In the genomic region with DNA sequence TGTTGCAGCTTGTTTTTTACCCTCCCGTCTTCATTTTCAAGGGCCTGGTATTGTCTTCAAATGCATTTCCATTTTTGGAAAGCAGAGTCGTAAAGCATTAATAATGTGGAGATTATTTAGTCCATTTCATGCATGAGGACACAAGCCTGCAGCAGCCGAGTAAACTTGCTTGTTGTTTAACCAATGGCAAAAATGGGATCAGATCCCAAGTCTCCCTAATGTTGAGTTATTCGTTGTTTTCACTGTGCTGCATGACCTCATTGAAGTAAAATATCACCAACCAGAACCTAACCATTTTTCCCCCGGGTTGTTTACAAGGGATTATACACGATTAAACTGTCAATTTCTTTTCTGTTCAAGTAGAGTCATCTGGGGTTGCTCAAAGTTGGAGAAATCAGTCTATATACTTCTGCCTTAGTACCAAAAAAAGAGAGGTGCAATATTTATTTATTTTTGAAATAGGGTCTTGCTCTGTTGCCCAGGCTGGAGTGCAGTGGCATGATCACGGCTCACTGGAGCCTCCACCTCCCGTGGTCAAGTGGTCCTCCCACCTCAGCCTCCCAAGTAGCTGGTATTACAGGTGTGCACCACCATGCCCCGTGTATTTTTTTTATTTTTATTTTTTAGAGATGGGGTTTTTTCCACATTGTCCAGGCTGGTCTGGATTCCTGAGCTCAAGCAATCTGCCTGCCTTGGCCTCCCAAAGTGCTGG, we compare ENCODE assay signal across 13 cellular contexts. TPM values are rescaled to one million over a fixed set of nuclear protein-coding genes. Genes with fewer than 3 reads are reported as not detected.
DNase-seq lines count a peak whose midpoint lies in the region; ATAC-seq and FAIRE-seq lines count a peak whose summit lies in the region.
"Had no signal": no experiment of that assay in that cellular context is flagged by ENCODE, and none has a peak within 500 bp of the region (broad histone marks: within the 10 kb centered on the region; RNA-seq: fewer than 3 reads in every experiment).

No MANE protein-coding gene starts in this region.

- H3K9me3 ChIP-seq in effector memory CD4-positive, alpha-beta T cell (ENCODE audit: control insufficient read depth, low read length), result no peaks in the 10 kb centered on the region

- FAIRE-seq in HTR-8/SVneo (lab: Jason Lieb, UNC), result no peak

- peaks cover 41% of the 10 kb centered on the region for H3K4me1 ChIP-seq in effector memory CD4-positive, alpha-beta T cell (ENCODE audit: control insufficient read depth, insufficient read depth, low read length, poor library complexity, severe bottlenecking)

- H3K4me3 Mint-ChIP-seq in activated naive CD4-positive, alpha-beta T cell treated with anti-CD3 and anti-CD28 coated beads for 36 hours, result peak overlapping the region; percentile 71
- H3K4me3 Mint-ChIP-seq in stimulated activated memory B cell treated with anti-CD40 and anti-IgM and Interleukin-4, amounts not matched to agents 10 μg/mL and 1 μg/mL and 100 μg/mL, for 72 hours, result no peak overlapping the region

- no peaks in the 10 kb centered on the region for H3K9me3 Mint-ChIP-seq in activated naive CD4-positive, alpha-beta T cell treated with anti-CD3 and anti-CD28 coated beads for 36 hours
- no peaks in the 10 kb centered on the region for H3K9me3 Mint-ChIP-seq in stimulated activated memory B cell treated with anti-CD40 and anti-IgM and Interleukin-4, amounts not matched to agents 10 μg/mL and 1 μg/mL and 100 μg/mL, for 72 hours

- peaks cover 56% of the 10 kb centered on the region for H3K4me1 Mint-ChIP-seq in activated naive CD4-positive, alpha-beta T cell treated with anti-CD3 and anti-CD28 coated beads for 36 hours (ENCODE audit: low read depth)
- peaks cover 55% of the 10 kb centered on the region for H3K4me1 Mint-ChIP-seq in stimulated activated memory B cell treated with anti-CD40 and anti-IgM and Interleukin-4, amounts not matched to agents 10 μg/mL and 1 μg/mL and 100 μg/mL, for 72 hours

- CTCF ChIA-PET in activated naive CD4-positive, alpha-beta T cell treated with anti-CD3 and anti-CD28 coated beads for 36 hours (lab: Charles Lee), result interaction anchor here (0.6 to 8.3 kb wide), 5 partner anchors 27 to 204 kb away, joined by 3 to 97 read pairs (median 5); no protein-coding TSS in a partner anchor

- ATAC-seq in stimulated activated memory B cell treated with anti-CD40 and anti-IgM and Interleukin-4, amounts not matched to agents 10 μg/mL and 1 μg/mL and 100 μg/mL, for 72 hours, result no peak
- ATAC-seq: K562 had no signal

- no peak overlapping the region for H3K4me3 ChIP-seq in effector memory CD4-positive, alpha-beta T cell (ENCODE audit: insufficient read depth, low read depth, low read length, poor library complexity, severe bottlenecking)
- H3K4me3 ChIP-seq: K562 had no signal

- intact Hi-C loops in activated naive CD4-positive, alpha-beta T cell treated with anti-CD3 and anti-CD28 coated beads for 36 hours (cut with micrococcal nuclease), result loop anchor here (5.0 to 10.0 kb wide), 2 partner anchors 355 to 502 kb away; no protein-coding TSS in a partner anchor

- H3K27ac Mint-ChIP-seq in activated naive CD4-positive, alpha-beta T cell treated with anti-CD3 and anti-CD28 coated beads for 36 hours, result peak overlapping the region; percentile 92
- H3K27ac Mint-ChIP-seq in stimulated activated memory B cell treated with anti-CD40 and anti-IgM and Interleukin-4, amounts not matched to agents 10 μg/mL and 1 μg/mL and 100 μg/mL, for 72 hours, result peak overlapping the region; percentile 88

- no peaks in the 10 kb centered on the region for H3K27me3 ChIP-seq in effector memory CD4-positive, alpha-beta T cell (replicated peaks; ENCODE audit: control insufficient read depth, insufficient read depth, low read length, poor library complexity, severe bottlenecking)

- no peaks in the 10 kb centered on the region for H3K27me3 Mint-ChIP-seq in activated naive CD4-positive, alpha-beta T cell treated with anti-CD3 and anti-CD28 coated beads for 36 hours (ENCODE audit: low read depth)
- H3K27me3 Mint-ChIP-seq in stimulated activated memory B cell treated with anti-CD40 and anti-IgM and Interleukin-4, amounts not matched to agents 10 μg/mL and 1 μg/mL and 100 μg/mL, for 72 hours, result no peaks in the 10 kb centered on the region

- H3K27ac ChIP-seq in effector memory CD4-positive, alpha-beta T cell (ENCODE audit: insufficient read depth, low read length, poor library complexity, severe bottlenecking), result peak overlapping the region; percentile 91

- no peaks in the 10 kb centered on the region for H3K36me3 ChIP-seq in effector memory CD4-positive, alpha-beta T cell (ENCODE audit: control insufficient read depth, insufficient read depth, low read length)

- peaks cover 24% of the 10 kb centered on the region for H3K36me3 Mint-ChIP-seq in activated naive CD4-positive, alpha-beta T cell treated with anti-CD3 and anti-CD28 coated beads for 36 hours (ENCODE audit: low read depth)
- H3K36me3 Mint-ChIP-seq in stimulated activated memory B cell treated with anti-CD40 and anti-IgM and Interleukin-4, amounts not matched to agents 10 μg/mL and 1 μg/mL and 100 μg/mL, for 72 hours, result peaks cover 14% of the 10 kb centered on the region

- DNase-seq in activated naive CD4-positive, alpha-beta T cell treated with anti-CD3 and anti-CD28 coated beads for 36 hours, result no peak
- DNase-seq in activated naive CD4-positive, alpha-beta T cell treated with anti-CD3 and anti-CD28 coated beads, Interleukin-2, amount 50 U/mL, for 16 hours, result no peak
- DNase-seq in NCI-H446 treated with DMSO at 0.1 percent for 48 hours (lab: John Stamatoyannopoulos, UW), result peak; percentile 4
- DNase-seq in effector memory CD4-positive, alpha-beta T cell, result no peak
- DNase-seq in DMS53 (lab: John Stamatoyannopoulos, UW), result no peak
- no peak for DNase-seq in HTR-8/SVneo (ENCODE audit: insufficient read length, low spot score)
- no peak for DNase-seq in stimulated activated CD4-positive, alpha-beta T cell treated with anti-CD3 and anti-CD28 coated beads, Interleukin-12 subunit alpha, Interleukin-12 subunit beta, amount 100 ng/mL, for 4 hours
- DNase-seq: activated gamma-delta T cell; cerebellar nuclear complex; midbrain; stimulated activated CD4-positive, alpha-beta T cell treated with anti-CD3 and anti-CD28 coated beads, Interleukin-4, amount 100 ng/mL, for 4 hours had no signal

RNA-seq across cellular contexts. Expression of gene AMZ2, which starts 12.4 kb away (rescaled TPM):
- 100 to 1,000 TPM; 190 to 195 TPM for total RNA-seq in activated naive CD4-positive, alpha-beta T cell treated with anti-CD3 and anti-CD28 coated beads for 36 hours

RNA-seq across cellular contexts. Expression of gene SLC16A6, which starts 30.7 kb away (rescaled TPM):
- total RNA-seq in activated naive CD4-positive, alpha-beta T cell treated with anti-CD3 and anti-CD28 coated beads for 36 hours, result 1 to 10 TPM in 1 of 2 experiments, under 1 TPM in 1; 0.96 to 1.1 TPM

RNA-seq across cellular contexts. Expression of gene ARSG, which starts 31.1 kb away (rescaled TPM):
- 10 to 100 TPM in 1 of 2 experiments, 1 to 10 TPM in 1; 9.0 to 10.5 TPM for total RNA-seq in activated naive CD4-positive, alpha-beta T cell treated with anti-CD3 and anti-CD28 coated beads for 36 hours
